Comparison of ENCODE assay signal across 16 cellular contexts in the genomic region with DNA sequence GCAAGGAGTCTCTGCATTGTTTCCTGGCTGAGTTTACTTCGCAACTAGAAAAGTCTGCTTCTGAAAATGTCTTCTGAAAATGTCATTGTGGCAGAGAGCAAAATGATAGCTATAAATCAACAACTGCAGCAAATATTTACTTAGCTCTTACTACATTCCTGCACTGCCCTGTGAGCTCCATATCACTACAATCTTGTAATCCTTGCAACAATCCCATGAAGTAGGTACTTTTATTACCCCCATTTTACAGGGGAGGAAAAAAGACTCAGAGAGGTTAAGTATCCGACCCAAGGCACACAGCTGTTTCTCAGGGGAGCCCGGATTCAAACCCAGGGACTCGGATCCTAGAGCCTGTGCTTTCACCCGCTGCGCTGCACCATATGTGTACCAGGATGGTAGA. TPM values are rescaled to one million over a fixed set of nuclear protein-coding genes. Genes with fewer than 3 reads are reported as not detected.
DNase-seq lines count a peak whose midpoint lies in the region; ATAC-seq and TF ChIP-seq lines count a peak whose summit lies in the region.
"Had no signal": no experiment of that assay in that cellular context is flagged by ENCODE, and none has a peak within 500 bp of the region (broad histone marks: within the 10 kb centered on the region; RNA-seq: fewer than 3 reads in every experiment).

No MANE protein-coding gene starts in this region.

- no peak overlapping the region for H3K4me3 Mint-ChIP-seq in dendritic cell treated with granulocyte-macrophage colony-stimulating factor and Interleukin-4, amounts not matched to agents 40 ng/mL and 50 ng/mL, for 4 days
- H3K4me3 Mint-ChIP-seq in naive B cell: peak overlapping the region in 6 of 8 donors; percentile 3 to 80 (median 59)
- no peak overlapping the region for H3K4me3 Mint-ChIP-seq in nephron progenitor cell

- peaks cover 27% of the 10 kb centered on the region for H3K4me1 ChIP-seq in IMR-90 (ENCODE audit: control insufficient read depth, insufficient read depth, low read length)

- POLR2A ChIA-PET in IMR-90 (lab: Charles Lee; ENCODE audit: unreplicated experiment): no interaction called here

- WGBS in IMR-90 (ENCODE audit: extremely low coverage in 2 of 2, insufficient read length in 1 of 2), 2 experiments: 71% methylated on average over 3 of the region's 6 CpGs; no CpG with 5 or more reads in 1 of the 2 experiments

- H3K9me3 Mint-ChIP-seq in dendritic cell treated with granulocyte-macrophage colony-stimulating factor and Interleukin-4, amounts not matched to agents 40 ng/mL and 50 ng/mL, for 4 days: no peaks in the 10 kb centered on the region
- H3K9me3 Mint-ChIP-seq in naive B cell (peaks cover 0 to 4% (median under 1%) of the 10 kb centered on the region in 7 donors), nephron progenitor cell (no peaks in the 10 kb centered on the region)

- CTCF ChIA-PET in IMR-90 (lab: Yijun Ruan, JAX): no interaction called here

- no peak for TF ChIP-seq POLR2A in IMR-90 (IDR thresholded peaks at IDR 0.05; ENCODE audit: low read depth, low read length)

- no peaks in the 10 kb centered on the region for H3K36me3 ChIP-seq in IMR-90 (ENCODE audit: control insufficient read depth, insufficient read depth, low read length)

- H2BK20ac ChIP-seq in IMR-90 (ENCODE audit: low read depth, low read length): no peak overlapping the region

- no peak for DNase-seq in IMR-90
- DNase-seq in naive B cell: no peak
- DNase-seq in nephron progenitor cell: no peak
- DNase-seq in NCI-H1417 treated with DMSO at 0.1 percent for 48 hours (lab: John Stamatoyannopoulos, UW): no peak
- DNase-seq in Kasumi-1 (lab: John Stamatoyannopoulos, UW): no peak
- no peak for DNase-seq in COLO668 (lab: John Stamatoyannopoulos, UW; ENCODE audit: unreplicated experiment)
- DNase-seq: activated naive CD4-positive, alpha-beta T cell; central memory CD4-positive, alpha-beta T cell; erythroblast; GM23248; MV-4-11; NCI-H2171 treated with DMSO at 0.1 percent for 48 hours; T-helper 9 cell had no signal

- peaks cover 30 to 79% of the 10 kb centered on the region in 2 experiments for H3K79me1 ChIP-seq in IMR-90 (ENCODE audit: low read depth in 1 of 2, low read length in 2 of 2)

- H3K9ac ChIP-seq in IMR-90 (ENCODE audit: low read depth, low read length): no peak overlapping the region
- H3K9ac ChIP-seq: GM23248 had no signal

- BruUV-seq in IMR-90 (replicated peaks; lab: Mats Ljungman, UMichigan): no TSS peak

- H2AFZ ChIP-seq in IMR-90 (replicated peaks; ENCODE audit: low read length, poor library complexity): no peak overlapping the region
- H2AFZ ChIP-seq: GM23248 had no signal

- H3K9me1 ChIP-seq in IMR-90 (ENCODE audit: insufficient read depth, low read length): peaks cover 35% of the 10 kb centered on the region

- ATAC-seq in IMR-90 (ENCODE audit: low read depth): no peak
- no peak for ATAC-seq in naive B cell (ENCODE audit: low read depth in 2 of 2)

- H4K8ac ChIP-seq in IMR-90 (ENCODE audit: low read depth in 2 of 2, low read length in 2 of 2): no peak overlapping the region

- no peak overlapping the region for H3K18ac ChIP-seq in IMR-90 (ENCODE audit: low read depth, low read length)

- no peak overlapping the region for H3K23ac ChIP-seq in IMR-90 (ENCODE audit: low read depth, low read length)

- H3K9me3 ChIP-seq in IMR-90 (ENCODE audit: control insufficient read depth, insufficient read depth, low read length): no peaks in the 10 kb centered on the region

- H4K5ac ChIP-seq in IMR-90 (ENCODE audit: low read depth, low read length): no peak overlapping the region

- intact Hi-C loops in IMR-90 (cut with micrococcal nuclease): no loop called here
- intact Hi-C loops in dendritic cell treated with granulocyte-macrophage colony-stimulating factor and Interleukin-4, amounts not matched to agents 40 ng/mL and 50 ng/mL, for 4 days (cut with micrococcal nuclease): no loop called here

- H3K27ac ChIP-seq in C4-2B: peak overlapping the region; percentile 84
- H3K27ac ChIP-seq in IMR-90 (ENCODE audit: insufficient read depth, low read length): no peak overlapping the region
- H3K27ac ChIP-seq: GM23248, HL-60 had no signal

- peaks cover 75% of the 10 kb centered on the region for H3K36me3 Mint-ChIP-seq in dendritic cell treated with granulocyte-macrophage colony-stimulating factor and Interleukin-4, amounts not matched to agents 40 ng/mL and 50 ng/mL, for 4 days (ENCODE audit: low read depth)
- H3K36me3 Mint-ChIP-seq in naive B cell (no peaks in the 10 kb centered on the region), nephron progenitor cell (ENCODE audit: low read depth) (no peaks in the 10 kb centered on the region)

- H3K27ac Mint-ChIP-seq in dendritic cell treated with granulocyte-macrophage colony-stimulating factor and Interleukin-4, amounts not matched to agents 40 ng/mL and 50 ng/mL, for 4 days: peak overlapping the region; percentile 75
- H3K27ac Mint-ChIP-seq in naive B cell (peak overlapping the region; percentile 57 to 99 (median 89)), nephron progenitor cell (no peak overlapping the region)

- H3K27me3 Mint-ChIP-seq in dendritic cell treated with granulocyte-macrophage colony-stimulating factor and Interleukin-4, amounts not matched to agents 40 ng/mL and 50 ng/mL, for 4 days: no peaks in the 10 kb centered on the region
- H3K27me3 Mint-ChIP-seq in naive B cell: no peaks in the 10 kb centered on the region
- H3K27me3 Mint-ChIP-seq in nephron progenitor cell (ENCODE audit: low read depth, poor library complexity): no peaks in the 10 kb centered on the region

- H2AK9ac ChIP-seq in IMR-90 (replicated peaks; ENCODE audit: low read depth, low read length, poor library complexity): no peak overlapping the region

- H2BK15ac ChIP-seq in IMR-90 (ENCODE audit: low read depth, low read length): no peak overlapping the region; the same call in 2 of the 3 replicates

- no peak overlapping the region for H4K91ac ChIP-seq in IMR-90 (ENCODE audit: insufficient read depth, low read depth, low read length)

- peaks cover 72% of the 10 kb centered on the region for H3K4me1 Mint-ChIP-seq in dendritic cell treated with granulocyte-macrophage colony-stimulating factor and Interleukin-4, amounts not matched to agents 40 ng/mL and 50 ng/mL, for 4 days (ENCODE audit: low read depth)
- H3K4me1 Mint-ChIP-seq in naive B cell (peaks cover 45 to 69% (median 52%) of the 10 kb centered on the region in 3 donors), nephron progenitor cell (peaks cover 37% of the 10 kb centered on the region)

- dilution Hi-C loops in IMR-90 (cut with HindIII; ENCODE audit: low sequenced_read_pairs, unreplicated experiment): no loop called here

- TF ChIP-seq CTCF in C4-2B (conservative IDR thresholded peaks at IDR 0.05): no peak
- no peak for TF ChIP-seq CTCF in IMR-90 (conservative IDR thresholded peaks at IDR 0.05; ENCODE audit: low read depth, low read length)
- no peak for TF ChIP-seq CTCF in nephron progenitor cell (IDR thresholded peaks at IDR 0.05)

- no peak overlapping the region for H3K4ac ChIP-seq in IMR-90 (ENCODE audit: low read depth, low read length)

- no peak overlapping the region for H2AK5ac ChIP-seq in IMR-90 (ENCODE audit: low read depth, low read length)

- H3K14ac ChIP-seq in IMR-90 (replicated peaks; ENCODE audit: low read depth, low read length): no peak overlapping the region

- no peak overlapping the region for H2BK5ac ChIP-seq in IMR-90 (ENCODE audit: low read depth, low read length, poor library complexity, severe bottlenecking)

- H4K20me1 ChIP-seq in IMR-90 (ENCODE audit: insufficient read depth, low read length): peaks cover 14% of the 10 kb centered on the region

- no peak for TF ChIP-seq RAD21 in IMR-90 (IDR thresholded peaks at IDR 0.05; ENCODE audit: low read length)

- in situ Hi-C loops in IMR-90 (cut with MboI; ENCODE audit: low sequenced_read_pairs): no loop called here

- H3K27me3 ChIP-seq in IMR-90 (ENCODE audit: control insufficient read depth, insufficient read depth, low read length): no peaks in the 10 kb centered on the region

- no peak overlapping the region for H3K4me3 ChIP-seq in IMR-90 (ENCODE audit: insufficient read depth, low read depth, low read length)
- H3K4me3 ChIP-seq: GM23248 had no signal

- no peak overlapping the region for H3K56ac ChIP-seq in IMR-90 (ENCODE audit: extremely low read depth, insufficient read depth, low read length)

- H3K4me2 ChIP-seq in IMR-90 (ENCODE audit: low read depth, low read length): peak overlapping the region; percentile 8; the same call in 1 of the 2 replicates

- no peak overlapping the region for H2BK120ac ChIP-seq in IMR-90 (ENCODE audit: low read depth, low read length)

TF ChIP-seq in IMR-90, 13 proteins besides CTCF, POLR2A, EP300 and RAD21 (continues in another document):
- TF ChIP-seq CEBPB (IDR thresholded peaks at IDR 0.05; ENCODE audit: low read depth, low read length) (no peak), MAZ (IDR thresholded peaks at IDR 0.05; ENCODE audit: borderline replicate concordance, low read depth, low read length) (no peak), RFX5 (IDR thresholded peaks at IDR 0.05; ENCODE audit: low read depth, low read length) (no peak), MAFK (IDR thresholded peaks at IDR 0.05; ENCODE audit: low read depth, low read length) (no peak), FOS (IDR thresholded peaks at IDR 0.05; ENCODE audit: low read depth, low read length) (no peak), NFE2L2 (IDR thresholded peaks at IDR 0.05; ENCODE audit: low read depth, low read length) (no peak), MXI1 (IDR thresholded peaks at IDR 0.05; ENCODE audit: borderline replicate concordance, low read depth, low read length) (no peak), RCOR1 (IDR thresholded peaks at IDR 0.05; ENCODE audit: insufficient replicate concordance, low read length) (no peak), BHLHE40 (IDR thresholded peaks at IDR 0.05; ENCODE audit: low read depth, low read length) (no peak)

RNA-seq across cellular contexts. Expression of gene SPTBN5, which starts 34.2 kb away (rescaled TPM):
- under 0.01 TPM in 2 replicates for total RNA-seq in IMR-90 (2012; rRNA removed)
- 0.37 and 0.38 TPM in 2 replicates for polyA plus RNA-seq in IMR-90 (2012; rRNA removed)
- 0.10 and 0.12 TPM in 2 replicates for polyA plus RNA-seq in IMR-90 (2012; cell fraction: cytosol; rRNA removed)
- 2.3 and 3.5 TPM in 2 replicates for polyA plus RNA-seq in IMR-90 (2012; cell fraction: nucleus; rRNA removed; ENCODE audit: low replicate concordance)
- not detected for polyA plus RNA-seq in naive B cell (ENCODE audit: low read depth in 6 of 6)

RNA-seq across cellular contexts. Expression of gene EHD4, which starts 44.3 kb away (rescaled TPM):
- 26.4 and 29.0 TPM in 2 replicates for total RNA-seq in IMR-90 (2012; rRNA removed)
- polyA plus RNA-seq in IMR-90 (2012; rRNA removed) (21.0 and 21.1 TPM in 2 replicates), naive B cell (ENCODE audit: low read depth in 6 of 6) (1 to 10 TPM; 4.1 to 9.2 (median 6.9) TPM)
- polyA plus RNA-seq in IMR-90 (2012; cell fraction: cytosol; rRNA removed): 13.2 and 20.3 TPM in 2 replicates
- polyA plus RNA-seq in IMR-90 (2012; cell fraction: nucleus; rRNA removed; ENCODE audit: low replicate concordance): 10.2 and 11.2 TPM in 2 replicates

Comparison
In these comparisons a context has a peak if more than half of its experiments do, and no peak if none do; other contexts are left out.
1. H3K4me3 Mint-ChIP-seq: peak in naive B cell (6 of 8); none in dendritic cell treated with granulocyte-macrophage colony-stimulating factor and Interleukin-4, amounts not matched to agents 40 ng/mL and 50 ng/mL, for 4 days (single experiment) and nephron progenitor cell (single experiment).